Comparison of ENCODE assay signal across 9 cellular contexts in the genomic region with DNA sequence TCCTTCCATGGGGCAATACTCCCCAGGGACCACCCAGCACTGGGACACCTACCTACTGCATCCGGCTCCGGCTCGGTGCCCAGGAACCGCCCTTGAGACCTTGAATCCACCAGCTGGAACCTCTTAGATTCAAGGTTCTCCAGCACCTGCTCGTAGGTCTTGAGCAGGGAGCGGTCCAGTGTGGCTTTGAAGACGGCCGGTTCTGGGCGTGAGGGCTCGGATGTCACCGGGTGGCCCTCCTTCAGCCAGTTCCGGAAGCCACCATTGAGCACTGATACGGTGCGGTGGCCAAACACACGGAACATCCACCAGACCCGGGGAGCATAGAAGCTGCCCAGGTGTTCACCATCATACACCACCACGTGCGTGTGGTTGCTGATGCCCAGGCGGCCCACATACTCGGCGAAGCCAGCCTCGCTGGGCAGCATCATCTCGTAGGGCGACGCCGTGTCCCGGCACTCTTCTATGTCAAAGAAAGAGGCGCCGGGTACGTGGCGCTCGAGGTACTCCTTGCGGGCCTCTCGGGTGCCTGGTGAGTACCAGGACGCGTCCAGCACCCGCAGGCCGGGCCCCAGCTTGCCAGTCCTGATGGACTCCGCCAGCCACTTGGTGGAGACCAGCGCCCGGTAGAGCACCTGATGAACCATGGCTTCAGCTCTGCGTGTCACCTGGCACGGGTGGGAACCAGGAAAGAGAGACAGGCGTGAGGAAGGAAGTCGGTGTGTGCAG. TPM values are rescaled to one million over a fixed set of nuclear protein-coding genes. Genes with fewer than 3 reads are reported as not detected.
DNase-seq lines count a peak whose midpoint lies in the region; ATAC-seq lines count a peak whose summit lies in the region.
"Had no signal": no experiment of that assay in that cellular context is flagged by ENCODE, and none has a peak within 500 bp of the region (broad histone marks: within the 10 kb centered on the region; RNA-seq: fewer than 3 reads in every experiment).

No MANE protein-coding gene starts in this region.

- H3K4me1 ChIP-seq in HAP-1 (peaks cover 6% of the 10 kb centered on the region), iPS DF 6.9 (ENCODE audit: control insufficient read depth, insufficient read depth, low read length) (peaks cover 4% of the 10 kb centered on the region; the same call in 1 of the 2 replicates), skeletal muscle tissue (ENCODE audit: control insufficient read depth in 3 of 3, insufficient read depth in 3 of 3, low read length in 3 of 3) (peaks cover 24 to 53% (median 53%) of the 10 kb centered on the region in 3 donors)

- no peaks in the 10 kb centered on the region for H3K9me3 Mint-ChIP-seq in activated naive CD8-positive, alpha-beta T cell treated with anti-CD3 and anti-CD28 coated beads for 36 hours

- H3K27me3 ChIP-seq in HAP-1 (ENCODE audit: low read depth) (no peaks in the 10 kb centered on the region), iPS DF 6.9 (ENCODE audit: control insufficient read depth, insufficient read depth, low read length) (no peaks in the 10 kb centered on the region), skeletal muscle tissue (ENCODE audit: control insufficient read depth in 3 of 3, insufficient read depth in 3 of 3, low read length in 3 of 3) (no peaks in the 10 kb centered on the region)

- no CpG with 5 or more reads among the region's 45 CpGs for WGBS in iPS DF 6.9 (ENCODE audit: insufficient coverage, insufficient read length)

- no peak overlapping the region for H3K27ac Mint-ChIP-seq in activated naive CD8-positive, alpha-beta T cell treated with anti-CD3 and anti-CD28 coated beads for 36 hours

- H3K36me3 ChIP-seq in HAP-1 (replicated peaks): peaks cover 12% of the 10 kb centered on the region
- H3K36me3 ChIP-seq in iPS DF 6.9 (ENCODE audit: control insufficient read depth, insufficient read depth, low read length): 0 out of 2 replicates have a peak, but pooled peaks cover 4% of the 10 kb centered on the region
- H3K36me3 ChIP-seq in skeletal muscle tissue (ENCODE audit: control insufficient read depth in 3 of 3, insufficient read depth in 3 of 3, low read length in 3 of 3): peaks cover 0 to 11% (median 4%) of the 10 kb centered on the region in 3 donors

- DNase-seq in HAP-1 (ENCODE audit: low spot score in 2 of 2): no peak
- DNase-seq in activated naive CD8-positive, alpha-beta T cell treated with anti-CD3 and anti-CD28 coated beads for 36 hours: no peak
- no peak for DNase-seq in iPS DF 6.9 (ENCODE audit: low read depth, low spot score)
- no peak for DNase-seq in stimulated activated CD4-positive, alpha-beta T cell treated with anti-CD3 and anti-CD28 coated beads, Interleukin-4, amount 100 ng/mL, for 4 hours
- no peak for DNase-seq in LoVo (ENCODE audit: low spot score)
- DNase-seq: activated CD4-positive, alpha-beta T cell treated with anti-CD3 and anti-CD28 coated beads, Interleukin-2, amount 50 U/mL, for 1 hour had no signal

- H3K27me3 Mint-ChIP-seq in activated naive CD8-positive, alpha-beta T cell treated with anti-CD3 and anti-CD28 coated beads for 36 hours: peaks cover 35% of the 10 kb centered on the region

- peak overlapping the region; percentile 63 for H3K4me3 Mint-ChIP-seq in activated naive CD8-positive, alpha-beta T cell treated with anti-CD3 and anti-CD28 coated beads for 36 hours

- H3K4me3 ChIP-seq in HAP-1: peak overlapping the region; percentile 75
- H3K4me3 ChIP-seq in iPS DF 6.9 (ENCODE audit: low read length): peak overlapping the region; percentile 94; the same call in 1 of the 2 replicates
- H3K4me3 ChIP-seq in skeletal muscle tissue (ENCODE audit: low read length in 3 of 3): peak overlapping the region; percentile 81 to 84 (median 84)

- peak overlapping the region; percentile 76 to 89 (median 78) for H3K9ac ChIP-seq in skeletal muscle tissue (ENCODE audit: low read depth in 1 of 3, low read length in 3 of 3)

- peaks cover 4% of the 10 kb centered on the region for H3K4me1 Mint-ChIP-seq in activated naive CD8-positive, alpha-beta T cell treated with anti-CD3 and anti-CD28 coated beads for 36 hours

- H3K9me3 ChIP-seq in HAP-1: no peaks in the 10 kb centered on the region
- no peaks in the 10 kb centered on the region for H3K9me3 ChIP-seq in iPS DF 6.9 (ENCODE audit: control insufficient read depth, insufficient read depth, low read length)
- H3K9me3 ChIP-seq in skeletal muscle tissue (ENCODE audit: control insufficient read depth in 3 of 3, low read length in 3 of 3): no peaks in the 10 kb centered on the region

- no peak for ATAC-seq in HG03280 (IDR thresholded peaks at IDR 0.05; ENCODE audit: unreplicated experiment)
- ATAC-seq in HG02798 (IDR thresholded peaks at IDR 0.05; ENCODE audit: poor library complexity, unreplicated experiment): no peak

- no peaks in the 10 kb centered on the region for H3K36me3 Mint-ChIP-seq in activated naive CD8-positive, alpha-beta T cell treated with anti-CD3 and anti-CD28 coated beads for 36 hours

- H3K27ac ChIP-seq in iPS DF 6.9 (ENCODE audit: low read length): no peak overlapping the region
- H3K27ac ChIP-seq in skeletal muscle tissue (ENCODE audit: low read depth, low read length): peak overlapping the region; percentile 70

- in situ Hi-C loops in HAP-1 (cut with MboI; ENCODE audit: low sequenced_read_pairs): no loop called here

RNA-seq across cellular contexts. Expression of a gene that starts 1.0 kb away (rescaled TPM):
- under 1 TPM; 0.68 to 0.80 TPM for total RNA-seq in activated naive CD8-positive, alpha-beta T cell treated with anti-CD3 and anti-CD28 coated beads for 36 hours
- total RNA-seq in skeletal muscle tissue: 20.9 TPM

RNA-seq across cellular contexts. Expression of a gene that starts 1.3 kb away (rescaled TPM):
- 1 to 10 TPM; 5.5 to 5.6 TPM for total RNA-seq in activated naive CD8-positive, alpha-beta T cell treated with anti-CD3 and anti-CD28 coated beads for 36 hours
- total RNA-seq in skeletal muscle tissue: 48.5 TPM

RNA-seq across cellular contexts. Expression of a gene that starts 33.3 kb away (rescaled TPM):
- total RNA-seq in activated naive CD8-positive, alpha-beta T cell treated with anti-CD3 and anti-CD28 coated beads for 36 hours: 10 to 100 TPM; 22.9 to 25.4 TPM
- total RNA-seq in skeletal muscle tissue: 11.0 TPM

Comparison
In these comparisons a context has a peak if more than half of its experiments do, and no peak if none do; other contexts are left out.
1. RNA of a gene that starts 1.0 kb away (total RNA-seq): 20.9 TPM in skeletal muscle tissue (single experiment); 0.68 to 0.80 TPM in activated naive CD8-positive, alpha-beta T cell treated with anti-CD3 and anti-CD28 coated beads for 36 hours; every median in the first group is over 10 times any median in the second.
2. Peak in every context shown above with its lines, with median percentiles within 50 percentile points of each other: H3K4me3 ChIP-seq.